Comparison of ENCODE assay signal across 1 cellular context in the genomic region with DNA sequence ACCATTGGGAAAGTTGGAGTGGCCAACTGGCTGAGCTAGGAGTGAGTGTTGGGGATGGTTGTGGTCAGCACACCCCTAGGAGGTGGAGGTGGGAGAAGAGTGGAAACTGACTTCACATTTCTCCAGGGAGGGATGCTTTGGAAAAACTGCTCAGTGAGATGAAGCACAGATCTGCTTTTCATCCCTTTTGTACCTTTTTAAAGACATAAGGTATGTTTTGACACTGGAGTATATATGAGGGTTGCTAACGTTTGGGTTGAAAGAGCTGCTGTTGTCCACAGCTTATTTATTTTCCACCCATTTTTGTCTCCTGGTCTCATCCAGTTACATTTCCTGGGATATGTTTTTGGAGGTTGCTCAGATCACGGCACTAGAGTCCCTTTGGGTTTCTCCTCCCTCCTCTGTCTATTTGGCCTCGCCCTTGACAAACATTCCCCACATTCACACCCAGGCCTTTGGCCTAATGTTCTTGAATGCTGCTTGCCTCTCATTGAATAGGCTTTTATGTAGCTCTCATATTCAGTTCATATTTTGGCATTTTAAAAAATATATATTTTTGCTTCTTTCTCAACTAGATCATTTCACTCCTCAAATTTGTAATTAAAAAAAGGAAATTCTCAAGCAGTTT.
TF ChIP-seq lines count a peak whose summit lies in the region.

No MANE protein-coding gene starts in this region.

TF ChIP-seq in HCT116, 20 proteins besides CTCF, POLR2A, EP300 and RAD21:
- no peak for TF ChIP-seq TCF7L2 (IDR thresholded peaks at IDR 0.05; ENCODE audit: borderline replicate concordance, extremely low read depth, insufficient read depth, insufficient read length)
- TF ChIP-seq, protein P1, sequence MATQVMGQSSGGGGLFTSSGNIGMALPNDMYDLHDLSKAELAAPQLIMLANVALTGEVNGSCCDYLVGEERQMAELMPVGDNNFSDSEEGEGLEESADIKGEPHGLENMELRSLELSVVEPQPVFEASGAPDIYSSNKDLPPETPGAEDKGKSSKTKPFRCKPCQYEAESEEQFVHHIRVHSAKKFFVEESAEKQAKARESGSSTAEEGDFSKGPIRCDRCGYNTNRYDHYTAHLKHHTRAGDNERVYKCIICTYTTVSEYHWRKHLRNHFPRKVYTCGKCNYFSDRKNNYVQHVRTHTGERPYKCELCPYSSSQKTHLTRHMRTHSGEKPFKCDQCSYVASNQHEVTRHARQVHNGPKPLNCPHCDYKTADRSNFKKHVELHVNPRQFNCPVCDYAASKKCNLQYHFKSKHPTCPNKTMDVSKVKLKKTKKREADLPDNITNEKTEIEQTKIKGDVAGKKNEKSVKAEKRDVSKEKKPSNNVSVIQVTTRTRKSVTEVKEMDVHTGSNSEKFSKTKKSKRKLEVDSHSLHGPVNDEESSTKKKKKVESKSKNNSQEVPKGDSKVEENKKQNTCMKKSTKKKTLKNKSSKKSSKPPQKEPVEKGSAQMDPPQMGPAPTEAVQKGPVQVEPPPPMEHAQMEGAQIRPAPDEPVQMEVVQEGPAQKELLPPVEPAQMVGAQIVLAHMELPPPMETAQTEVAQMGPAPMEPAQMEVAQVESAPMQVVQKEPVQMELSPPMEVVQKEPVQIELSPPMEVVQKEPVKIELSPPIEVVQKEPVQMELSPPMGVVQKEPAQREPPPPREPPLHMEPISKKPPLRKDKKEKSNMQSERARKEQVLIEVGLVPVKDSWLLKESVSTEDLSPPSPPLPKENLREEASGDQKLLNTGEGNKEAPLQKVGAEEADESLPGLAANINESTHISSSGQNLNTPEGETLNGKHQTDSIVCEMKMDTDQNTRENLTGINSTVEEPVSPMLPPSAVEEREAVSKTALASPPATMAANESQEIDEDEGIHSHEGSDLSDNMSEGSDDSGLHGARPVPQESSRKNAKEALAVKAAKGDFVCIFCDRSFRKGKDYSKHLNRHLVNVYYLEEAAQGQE (IDR thresholded peaks at IDR 0.05; ENCODE audit: low read depth) = no peak
- no peak for TF ChIP-seq ZFX (IDR thresholded peaks at IDR 0.05)
- TF ChIP-seq SP1 (IDR thresholded peaks at IDR 0.05; ENCODE audit: low read depth) = no peak
- no peak for TF ChIP-seq SRF (IDR thresholded peaks at IDR 0.05; ENCODE audit: low read depth)
- TF ChIP-seq EZH2phosphoT487 (IDR thresholded peaks at IDR 0.05; ENCODE audit: borderline replicate concordance) = no peak
- no peak for TF ChIP-seq CEBPB (IDR thresholded peaks at IDR 0.05; ENCODE audit: low read depth)
- no peak for TF ChIP-seq FOSL1 (IDR thresholded peaks at IDR 0.05; ENCODE audit: low read depth)
- no peak for TF ChIP-seq POLR2AphosphoS5 (IDR thresholded peaks at IDR 0.05; ENCODE audit: low read depth, low read length)
- no peak for TF ChIP-seq EGR1 (IDR thresholded peaks at IDR 0.05; ENCODE audit: low read depth)
- no peak for TF ChIP-seq JUND (IDR thresholded peaks at IDR 0.05)
- TF ChIP-seq, protein P2, sequence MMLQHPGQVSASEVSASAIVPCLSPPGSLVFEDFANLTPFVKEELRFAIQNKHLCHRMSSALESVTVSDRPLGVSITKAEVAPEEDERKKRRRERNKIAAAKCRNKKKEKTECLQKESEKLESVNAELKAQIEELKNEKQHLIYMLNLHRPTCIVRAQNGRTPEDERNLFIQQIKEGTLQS (IDR thresholded peaks at IDR 0.05) = no peak
- TF ChIP-seq ZNF274 (IDR thresholded peaks at IDR 0.05; ENCODE audit: low read depth, low read length) = no peak
- TF ChIP-seq, protein P3, sequence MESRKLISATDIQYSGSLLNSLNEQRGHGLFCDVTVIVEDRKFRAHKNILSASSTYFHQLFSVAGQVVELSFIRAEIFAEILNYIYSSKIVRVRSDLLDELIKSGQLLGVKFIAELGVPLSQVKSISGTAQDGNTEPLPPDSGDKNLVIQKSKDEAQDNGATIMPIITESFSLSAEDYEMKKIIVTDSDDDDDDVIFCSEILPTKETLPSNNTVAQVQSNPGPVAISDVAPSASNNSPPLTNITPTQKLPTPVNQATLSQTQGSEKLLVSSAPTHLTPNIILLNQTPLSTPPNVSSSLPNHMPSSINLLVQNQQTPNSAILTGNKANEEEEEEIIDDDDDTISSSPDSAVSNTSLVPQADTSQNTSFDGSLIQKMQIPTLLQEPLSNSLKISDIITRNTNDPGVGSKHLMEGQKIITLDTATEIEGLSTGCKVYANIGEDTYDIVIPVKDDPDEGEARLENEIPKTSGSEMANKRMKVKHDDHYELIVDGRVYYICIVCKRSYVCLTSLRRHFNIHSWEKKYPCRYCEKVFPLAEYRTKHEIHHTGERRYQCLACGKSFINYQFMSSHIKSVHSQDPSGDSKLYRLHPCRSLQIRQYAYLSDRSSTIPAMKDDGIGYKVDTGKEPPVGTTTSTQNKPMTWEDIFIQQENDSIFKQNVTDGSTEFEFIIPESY (IDR thresholded peaks at IDR 0.05; ENCODE audit: extremely low read depth, insufficient replicate concordance, low read length) = no peak
- TF ChIP-seq EZH2 (IDR thresholded peaks at IDR 0.05) = no peak
- TF ChIP-seq ELF1 (IDR thresholded peaks at IDR 0.05; ENCODE audit: borderline replicate concordance, low read depth) = no peak
- TF ChIP-seq CBX3 (IDR thresholded peaks at IDR 0.05; ENCODE audit: low read depth) = no peak
TF ChIP-seq in HCT116: peak in this region for 0.
